ENCODE assay signal across 26 cellular contexts in genomic region chr5:54093861-54094260, GRCh38.
DNase-seq lines count a peak whose midpoint lies in the region; ATAC-seq and TF ChIP-seq lines count a peak whose summit lies in the region.
"Had no signal": no experiment of that assay in that cellular context is flagged by ENCODE, and none has a peak within 500 bp of the region (broad histone marks: within the 10 kb centered on the region; RNA-seq: fewer than 3 reads in every experiment).

No MANE protein-coding gene starts in this region.

- TF ChIP-seq CTCF in AG10803 (conservative IDR thresholded peaks at IDR 0.05; ENCODE audit: low read length): no peak
- no peak for TF ChIP-seq CTCF in gastroesophageal sphincter (IDR thresholded peaks at IDR 0.05)
- no peak for TF ChIP-seq CTCF in transverse colon (IDR thresholded peaks at IDR 0.05)

- no peak overlapping the region for H3K4me3 Mint-ChIP-seq in naive thymus-derived CD8-positive, alpha-beta T cell
- no peak overlapping the region for H3K4me3 Mint-ChIP-seq in activated CD8-positive, alpha-beta T cell treated with anti-CD3 and anti-CD28 coated beads, Interleukin-2, amount 10 ng/mL, durations not matched to agents 7 days and 5 days
- H3K4me3 Mint-ChIP-seq: activated CD4-positive, alpha-beta T cell treated with anti-CD3 and anti-CD28 coated beads, Interleukin-2, amount 10 ng/mL, durations not matched to agents 7 days and 5 days; activated naive CD4-positive, alpha-beta T cell treated with anti-CD3 and anti-CD28 coated beads for 36 hours; CD8-positive, alpha-beta memory T cell had no signal

- WGBS in gastroesophageal sphincter (ENCODE audit: low coverage in 1 of 2), 2 donors: 84 to 91% methylated on average over 2 of the region's 2 CpGs
- 77 to 79% methylated on average over 2 of the region's 2 CpGs for WGBS in transverse colon (ENCODE audit: low coverage in 1 of 2), 2 donors

- H3K27me3 Mint-ChIP-seq in naive thymus-derived CD8-positive, alpha-beta T cell: no peaks in the 10 kb centered on the region
- no peaks in the 10 kb centered on the region for H3K27me3 Mint-ChIP-seq in activated CD8-positive, alpha-beta T cell treated with anti-CD3 and anti-CD28 coated beads, Interleukin-2, amount 10 ng/mL, durations not matched to agents 7 days and 5 days (ENCODE audit: low read depth)
- H3K27me3 Mint-ChIP-seq: activated CD4-positive, alpha-beta T cell treated with anti-CD3 and anti-CD28 coated beads, Interleukin-2, amount 10 ng/mL, durations not matched to agents 7 days and 5 days; CD8-positive, alpha-beta memory T cell; progenitor cell of endocrine pancreas had no signal

- H3K36me3 Mint-ChIP-seq in naive thymus-derived CD8-positive, alpha-beta T cell: peaks cover 0 to 21% (median 7%) of the 10 kb centered on the region in 3 donors
- no peaks in the 10 kb centered on the region for H3K36me3 Mint-ChIP-seq in activated CD8-positive, alpha-beta T cell treated with anti-CD3 and anti-CD28 coated beads, Interleukin-2, amount 10 ng/mL, durations not matched to agents 7 days and 5 days (ENCODE audit: low read depth)

- in situ Hi-C loops in transverse colon (cut with MboI; ENCODE audit: low pct_ligation_motif_present in 1 of 4, low pct_unique_long_range_greater_than_20kb in 1 of 4, low sequenced_read_pairs in 3 of 4): no loop called here

- no peak overlapping the region for H3K4me3 ChIP-seq in AG10803 (ENCODE audit: low read length)
- H3K4me3 ChIP-seq in gastroesophageal sphincter: no peak overlapping the region
- no peak overlapping the region for H3K4me3 ChIP-seq in transverse colon
- H3K4me3 ChIP-seq: left ventricle myocardium inferior, PC-9 had no signal

- H3K27ac ChIP-seq in gastroesophageal sphincter: no peak overlapping the region
- H3K27ac ChIP-seq in transverse colon: no peak overlapping the region
- H3K27ac ChIP-seq: brain microvascular endothelial cell, left ventricle myocardium inferior, neutrophil, PC-9, WERI-Rb-1 had no signal

- no peaks in the 10 kb centered on the region for H3K36me3 ChIP-seq in gastroesophageal sphincter
- H3K36me3 ChIP-seq in transverse colon: no peaks in the 10 kb centered on the region
- H3K36me3 ChIP-seq: brain microvascular endothelial cell, left ventricle myocardium inferior, neutrophil, WERI-Rb-1 had no signal

- TF ChIP-seq POLR2A in gastroesophageal sphincter (IDR thresholded peaks at IDR 0.05) (no peak), transverse colon (IDR thresholded peaks at IDR 0.05) (no peak)

- H3K27me3 ChIP-seq in gastroesophageal sphincter (no peaks in the 10 kb centered on the region), transverse colon (no peaks in the 10 kb centered on the region)
- H3K27me3 ChIP-seq: brain microvascular endothelial cell, neutrophil had no signal

- POLR2A ChIA-PET in naive thymus-derived CD8-positive, alpha-beta T cell (lab: Charles Lee): no interaction called here
- POLR2A ChIA-PET in activated CD8-positive, alpha-beta T cell treated with anti-CD3 and anti-CD28 coated beads, Interleukin-2, amount 10 ng/mL, durations not matched to agents 7 days and 5 days (lab: Charles Lee): no interaction called here

- H3K4me1 Mint-ChIP-seq in naive thymus-derived CD8-positive, alpha-beta T cell: peaks cover 0 to 11% (median under 1%) of the 10 kb centered on the region in 4 donors
- H3K4me1 Mint-ChIP-seq in activated CD8-positive, alpha-beta T cell treated with anti-CD3 and anti-CD28 coated beads, Interleukin-2, amount 10 ng/mL, durations not matched to agents 7 days and 5 days (ENCODE audit: low read depth): no peaks in the 10 kb centered on the region
- H3K4me1 Mint-ChIP-seq: activated CD4-positive, alpha-beta T cell treated with anti-CD3 and anti-CD28 coated beads, Interleukin-2, amount 10 ng/mL, durations not matched to agents 7 days and 5 days; CD8-positive, alpha-beta memory T cell had no signal

- H3K27ac Mint-ChIP-seq in naive thymus-derived CD8-positive, alpha-beta T cell: no peak overlapping the region
- H3K27ac Mint-ChIP-seq in activated CD8-positive, alpha-beta T cell treated with anti-CD3 and anti-CD28 coated beads, Interleukin-2, amount 10 ng/mL, durations not matched to agents 7 days and 5 days: no peak overlapping the region
- H3K27ac Mint-ChIP-seq: activated CD4-positive, alpha-beta T cell treated with anti-CD3 and anti-CD28 coated beads, Interleukin-2, amount 10 ng/mL, durations not matched to agents 7 days and 5 days; activated naive CD4-positive, alpha-beta T cell treated with anti-CD3 and anti-CD28 coated beads for 36 hours; CD8-positive, alpha-beta memory T cell; progenitor cell of endocrine pancreas had no signal

- H3K9me3 Mint-ChIP-seq in naive thymus-derived CD8-positive, alpha-beta T cell: no peaks in the 10 kb centered on the region
- no peaks in the 10 kb centered on the region for H3K9me3 Mint-ChIP-seq in activated CD8-positive, alpha-beta T cell treated with anti-CD3 and anti-CD28 coated beads, Interleukin-2, amount 10 ng/mL, durations not matched to agents 7 days and 5 days (ENCODE audit: insufficient read depth)
- H3K9me3 Mint-ChIP-seq: activated CD4-positive, alpha-beta T cell treated with anti-CD3 and anti-CD28 coated beads, Interleukin-2, amount 10 ng/mL, durations not matched to agents 7 days and 5 days; activated naive CD4-positive, alpha-beta T cell treated with anti-CD3 and anti-CD28 coated beads for 36 hours; CD8-positive, alpha-beta memory T cell had no signal

- peak; percentile 46 for DNase-seq in AG10803 (ENCODE audit: low read depth)
- DNase-seq in NAMALWA (ENCODE audit: low spot score): peak; percentile 74
- no peak for DNase-seq in naive thymus-derived CD8-positive, alpha-beta T cell
- no peak for DNase-seq in transverse colon
- no peak for DNase-seq in activated CD8-positive, alpha-beta T cell treated with anti-CD3 and anti-CD28 coated beads, Interleukin-2, amount 10 ng/mL, durations not matched to agents 7 days and 5 days
- DNase-seq: activated CD4-positive, alpha-beta T cell treated with anti-CD3 and anti-CD28 coated beads, Interleukin-2, amount 10 ng/mL, durations not matched to agents 7 days and 5 days; activated naive CD4-positive, alpha-beta T cell treated with anti-CD3 and anti-CD28 coated beads for 36 hours; activated T-cell treated with anti-CD3 and anti-CD28 coated beads, Interleukin-2, amount 50 U/mL, for 48 hours; brain microvascular endothelial cell; CD8-positive, alpha-beta memory T cell; DMS 273 treated with DMSO at 0.1 percent for 48 hours; H7; left ventricle myocardium inferior; NCI-H526; PC-9; Right ventricle myocardium superior; stimulated activated CD4-positive, alpha-beta T cell treated with anti-CD3 and anti-CD28 coated beads, Interleukin-4, amount 100 ng/mL, for 24 hours; stimulated activated naive CD4-positive, alpha-beta T cell treated with Interleukin-2 at 50 U/mL for 16 hours; T-helper 9 cell; WERI-Rb-1 had no signal

- intact Hi-C loops in transverse colon (cut with DNase I; ENCODE audit: low total_unique reads): no loop called here

- H3K4me1 ChIP-seq in gastroesophageal sphincter (peaks cover 0 to 6% (median 0%) of the 10 kb centered on the region in 3 donors), transverse colon (peaks cover 0 to 4% (median 1%) of the 10 kb centered on the region in 4 donors)

- no peak for TF ChIP-seq EP300 in gastroesophageal sphincter (IDR thresholded peaks at IDR 0.05)
- TF ChIP-seq EP300 in transverse colon (IDR thresholded peaks at IDR 0.05; ENCODE audit: low read depth): no peak

- ATAC-seq in GM18511 (IDR thresholded peaks at IDR 0.05; ENCODE audit: unreplicated experiment) (peak; percentile 46), HG02678 (IDR thresholded peaks at IDR 0.05; ENCODE audit: unreplicated experiment) (peak; percentile 68), gastroesophageal sphincter (no peak)
- no peak for ATAC-seq in naive thymus-derived CD8-positive, alpha-beta T cell
- ATAC-seq in activated CD8-positive, alpha-beta T cell treated with anti-CD3 and anti-CD28 coated beads, Interleukin-2, amount 10 ng/mL, durations not matched to agents 7 days and 5 days: no peak
- ATAC-seq: sciatic nerve had no signal

- no peaks in the 10 kb centered on the region for H3K9me3 ChIP-seq in gastroesophageal sphincter
- H3K9me3 ChIP-seq in transverse colon: no peaks in the 10 kb centered on the region
- H3K9me3 ChIP-seq: left ventricle myocardium inferior, neutrophil had no signal

- CTCF ChIA-PET in activated CD8-positive, alpha-beta T cell treated with anti-CD3 and anti-CD28 coated beads, Interleukin-2, amount 10 ng/mL, durations not matched to agents 7 days and 5 days (lab: Charles Lee): no interaction called here

Comparison
In these comparisons a context has a peak if more than half of its experiments do, and no peak if none do; other contexts are left out.
1. DNase-seq: peak in AG10803 (single experiment) and NAMALWA (single experiment); none in naive thymus-derived CD8-positive, alpha-beta T cell (0 of 10), transverse colon (single experiment) and activated CD8-positive, alpha-beta T cell treated with anti-CD3 and anti-CD28 coated beads, Interleukin-2, amount 10 ng/mL, durations not matched to agents 7 days and 5 days (single experiment).
2. ATAC-seq: peak in GM18511 (single experiment) and HG02678 (single experiment); none in naive thymus-derived CD8-positive, alpha-beta T cell (0 of 2), gastroesophageal sphincter (single experiment) and activated CD8-positive, alpha-beta T cell treated with anti-CD3 and anti-CD28 coated beads, Interleukin-2, amount 10 ng/mL, durations not matched to agents 7 days and 5 days (single experiment).